Comparison of ENCODE assay signal across 1 cellular context in genomic region chr1:198156745-198157240, GRCh38.
A peak's percentile ranks its signal among the peaks of the same experiment; 100 is the strongest.
TF ChIP-seq lines count a peak whose summit lies in the region.

Gene NEK7, plus strand, starts transcription at chr1:198156998. Its CDS starts 75,583 bp downstream, at chr1:198232581.

TF ChIP-seq in HepG2, 621 proteins besides CTCF, POLR2A, EP300 and RAD21 (continued from another document and continues in another):
- TF ChIP-seq RERE (CRISPR knock-in tag; IDR thresholded peaks at IDR 0.05; ENCODE audit: low read depth) = 0 out of 2 replicates have a peak, but pooled peaks have one; percentile 41
- TF ChIP-seq MEF2D (CRISPR knock-in tag; IDR thresholded peaks at IDR 0.05) = no peak
- 0 out of 2 replicates have a peak, but pooled peaks have one; percentile 50 for TF ChIP-seq HBP1 (CRISPR knock-in tag; IDR thresholded peaks at IDR 0.05; ENCODE audit: low read depth)
- TF ChIP-seq ZNF607 (CRISPR knock-in tag; IDR thresholded peaks at IDR 0.05; ENCODE audit: borderline replicate concordance) = peak; percentile 39
- TF ChIP-seq MED1 (CRISPR knock-in tag; IDR thresholded peaks at IDR 0.05) = no peak; the same call in 1 of the 2 replicates
- peak; percentile 31; the same call in 1 of the 2 replicates for TF ChIP-seq DNMT3B (CRISPR knock-in tag; conservative IDR thresholded peaks at IDR 0.05)
- TF ChIP-seq KLF11 (CRISPR knock-in tag; IDR thresholded peaks at IDR 0.05) = no peak
- peak; percentile 64 for TF ChIP-seq SKI (IDR thresholded peaks at IDR 0.05; ENCODE audit: partially characterized antibody)
- TF ChIP-seq DMAP1 (CRISPR knock-in tag; IDR thresholded peaks at IDR 0.05) = peak; percentile 66; the same call in 1 of the 2 replicates
- TF ChIP-seq ZSCAN22 (CRISPR knock-in tag; IDR thresholded peaks at IDR 0.05) = no peak
- peak; percentile 76; the same call in 1 of the 2 replicates for TF ChIP-seq ZNF142 (CRISPR knock-in tag; IDR thresholded peaks at IDR 0.05)
- TF ChIP-seq RNF2 (conservative IDR thresholded peaks at IDR 0.05; ENCODE audit: low read depth) = 0 out of 2 replicates have a peak, but pooled peaks have one; percentile 42
- peak; percentile 43 for TF ChIP-seq ARID5B (CRISPR knock-in tag; IDR thresholded peaks at IDR 0.05)
- peak; percentile 71 for TF ChIP-seq TFDP2 (CRISPR knock-in tag; IDR thresholded peaks at IDR 0.05)
- TF ChIP-seq ZNF782 (CRISPR knock-in tag; IDR thresholded peaks at IDR 0.05; ENCODE audit: borderline replicate concordance) = peak; percentile 23; the same call in 1 of the 2 replicates
- no peak; the same call in 1 of the 2 replicates for TF ChIP-seq ZNF790 (CRISPR knock-in tag; IDR thresholded peaks at IDR 0.05; ENCODE audit: borderline replicate concordance)
- TF ChIP-seq CCDC6 (CRISPR knock-in tag; IDR thresholded peaks at IDR 0.05) = peak; percentile 68; the same call in 1 of the 2 replicates
- 0 out of 2 replicates have a peak, but pooled peaks have one; percentile 49 for TF ChIP-seq IRF2 (CRISPR knock-in tag; IDR thresholded peaks at IDR 0.05)
- peak; percentile 52; the same call in 1 of the 2 replicates for TF ChIP-seq THAP11 (CRISPR knock-in tag; IDR thresholded peaks at IDR 0.05)
- TF ChIP-seq ZNF280B (CRISPR knock-in tag; IDR thresholded peaks at IDR 0.05; ENCODE audit: borderline replicate concordance) = peak; percentile 48; the same call in 1 of the 2 replicates
- no peak for TF ChIP-seq SIX1 (CRISPR knock-in tag; IDR thresholded peaks at IDR 0.05; ENCODE audit: borderline replicate concordance)
- TF ChIP-seq HNF4G (IDR thresholded peaks at IDR 0.05; ENCODE audit: borderline replicate concordance, low read depth, low read length) = no peak
- 0 out of 2 replicates have a peak, but pooled peaks have one; percentile 26 for TF ChIP-seq HNF4G (CRISPR knock-in tag; IDR thresholded peaks at IDR 0.05; ENCODE audit: borderline replicate concordance, low read depth)
- no peak for TF ChIP-seq ZNF224 (CRISPR knock-in tag; IDR thresholded peaks at IDR 0.05)
- 0 out of 2 replicates have a peak, but pooled peaks have one; percentile 55 for TF ChIP-seq FOXP4 (CRISPR knock-in tag; IDR thresholded peaks at IDR 0.05)
- TF ChIP-seq HOXA5 (CRISPR knock-in tag; IDR thresholded peaks at IDR 0.05) = no peak
- TF ChIP-seq SOX5 (CRISPR knock-in tag; IDR thresholded peaks at IDR 0.05; ENCODE audit: borderline replicate concordance) = peak; percentile 22; the same call in 1 of the 2 replicates
- TF ChIP-seq GRHL1 (CRISPR knock-in tag; conservative IDR thresholded peaks at IDR 0.05) = no peak
